8 cellular contexts compared by ENCODE assay signal in the genomic region with DNA sequence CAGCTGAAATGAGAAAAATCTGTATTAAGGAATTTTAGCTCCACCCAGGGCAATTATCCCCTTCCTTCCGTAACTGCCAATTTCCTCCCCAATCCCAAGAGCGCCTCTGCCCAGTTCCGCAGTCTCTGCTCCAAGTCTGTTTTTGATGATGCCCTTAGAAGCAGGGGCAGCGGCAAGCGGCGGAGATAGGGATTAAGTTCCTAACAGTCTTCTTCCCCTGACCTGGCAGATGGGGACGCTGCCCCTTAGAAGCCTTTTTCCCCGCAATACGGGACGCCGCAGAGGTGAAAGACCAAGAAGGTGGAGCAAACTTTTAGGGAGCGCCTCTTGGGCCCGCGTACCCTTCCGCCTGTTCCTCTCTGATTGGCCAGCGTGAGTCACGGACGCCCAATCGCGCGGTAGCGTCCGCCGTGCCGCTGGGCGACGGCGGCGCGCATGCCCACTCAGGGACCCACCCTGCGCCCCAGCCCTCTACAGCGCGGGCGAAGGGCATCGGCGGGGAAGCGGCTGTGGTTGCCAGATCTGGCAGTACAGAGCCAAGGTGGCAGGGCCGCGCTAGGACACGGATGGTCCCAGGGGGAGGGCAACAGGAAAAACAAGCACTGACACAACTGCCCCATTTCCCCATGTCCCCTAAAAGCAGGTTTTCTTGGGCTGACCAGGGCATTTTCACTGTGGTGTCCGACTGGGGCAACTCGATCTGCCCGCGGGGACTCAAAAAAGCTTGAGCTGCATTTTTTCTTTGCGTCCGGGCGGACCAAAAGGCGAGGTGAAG. TPM values are rescaled to one million over a fixed set of nuclear protein-coding genes. Genes with fewer than 3 reads are reported as not detected.
DNase-seq lines count a peak whose midpoint lies in the region; ATAC-seq and TF ChIP-seq lines count a peak whose summit lies in the region.

No MANE protein-coding gene starts in this region.

- DNase-seq in CD4-positive, CD25-positive, alpha-beta regulatory T cell: peak; percentile 80 to 97 (median 85)
- DNase-seq in NCI-H774 (lab: John Stamatoyannopoulos, UW) (peak; percentile 78), right lobe of liver (peak; percentile 93 to 96 (median 95))
- DNase-seq in activated CD4-positive, alpha-beta T cell treated with anti-CD3 and anti-CD28 coated beads, Interleukin-2, amount 50 U/mL, for 48 hours: peak; percentile 87 to 89
- DNase-seq in stimulated activated CD4-positive, alpha-beta T cell treated with anti-CD3 and anti-CD28 coated beads, Interleukin-4, amount 100 ng/mL, for 4 hours: peak; percentile 84 to 89

- no peaks in the 10 kb centered on the region for H3K36me3 Mint-ChIP-seq in CD4-positive, CD25-positive, alpha-beta regulatory T cell

- peak; percentile 85 for TF ChIP-seq POLR2A in right lobe of liver (IDR thresholded peaks at IDR 0.05)

- H3K4me3 ChIP-seq in CD4-positive, CD25-positive, alpha-beta regulatory T cell (ENCODE audit: low read depth, low read length): peak overlapping the region; percentile 85
- H3K4me3 ChIP-seq in duodenal mucosa (ENCODE audit: low read depth in 1 of 2, low read length in 2 of 2) (peak overlapping the region; percentile 97 to 99), right lobe of liver (peak overlapping the region; percentile 67 to 81 (median 72))

- H3K9ac ChIP-seq in duodenal mucosa (ENCODE audit: low read depth in 1 of 2, low read length in 2 of 2): peak overlapping the region; percentile 82 to 98

- H3K27ac ChIP-seq in CD4-positive, CD25-positive, alpha-beta regulatory T cell (ENCODE audit: insufficient read depth, low read length, poor library complexity, severe bottlenecking): peak overlapping the region; percentile 87
- peak overlapping the region; percentile 94 for H3K27ac ChIP-seq in duodenal mucosa (ENCODE audit: low read depth, low read length)
- H3K27ac ChIP-seq in right lobe of liver: peak overlapping the region; percentile 92 to 93 (median 92)

- H3K9me3 Mint-ChIP-seq in CD4-positive, CD25-positive, alpha-beta regulatory T cell: no peaks in the 10 kb centered on the region

- no peaks in the 10 kb centered on the region for H3K9me3 ChIP-seq in CD4-positive, CD25-positive, alpha-beta regulatory T cell (ENCODE audit: control insufficient read depth in 2 of 2, low read length in 2 of 2)
- H3K9me3 ChIP-seq in duodenal mucosa (ENCODE audit: control insufficient read depth in 1 of 2, low read length in 2 of 2) (no peaks in the 10 kb centered on the region), right lobe of liver (no peaks in the 10 kb centered on the region)

- WGBS in right lobe of liver (ENCODE audit: insufficient coverage, low coverage, low lambda C conversion rate, missing lambda C conversion rate): 0% methylated on average over 14 of the region's 48 CpGs

- no peaks in the 10 kb centered on the region for H3K36me3 ChIP-seq in CD4-positive, CD25-positive, alpha-beta regulatory T cell (ENCODE audit: control insufficient read depth, insufficient read depth, low read length)
- H3K36me3 ChIP-seq in duodenal mucosa (ENCODE audit: control insufficient read depth in 1 of 2, insufficient read depth in 2 of 2, low read length in 2 of 2): no peaks in the 10 kb centered on the region
- H3K36me3 ChIP-seq in right lobe of liver: no peaks in the 10 kb centered on the region

- peaks cover 4 to 34% (median 27%) of the 10 kb centered on the region in 4 donors for H3K4me1 Mint-ChIP-seq in CD4-positive, CD25-positive, alpha-beta regulatory T cell

- no peaks in the 10 kb centered on the region for H3K27me3 ChIP-seq in CD4-positive, CD25-positive, alpha-beta regulatory T cell (ENCODE audit: control insufficient read depth, insufficient read depth, low read length)
- H3K27me3 ChIP-seq in duodenal mucosa (ENCODE audit: control insufficient read depth in 1 of 2, insufficient read depth in 2 of 2, low read length in 2 of 2): no peaks in the 10 kb centered on the region
- H3K27me3 ChIP-seq in right lobe of liver: no peaks in the 10 kb centered on the region

- H3K27ac Mint-ChIP-seq in CD4-positive, CD25-positive, alpha-beta regulatory T cell: peak overlapping the region; percentile 93 to 98 (median 96)

- peaks cover 12% of the 10 kb centered on the region for H3K27me3 Mint-ChIP-seq in CD4-positive, CD25-positive, alpha-beta regulatory T cell

- intact Hi-C loops in right lobe of liver (cut with DNase I): no loop called here

- TF ChIP-seq CTCF in right lobe of liver (IDR thresholded peaks at IDR 0.05): no peak

- H3K4me1 ChIP-seq in CD4-positive, CD25-positive, alpha-beta regulatory T cell (ENCODE audit: control insufficient read depth, insufficient read depth, low read length, poor library complexity, severe bottlenecking): peaks cover 26% of the 10 kb centered on the region
- H3K4me1 ChIP-seq in duodenal mucosa (ENCODE audit: control insufficient read depth in 1 of 2, insufficient read depth in 2 of 2, low read length in 2 of 2) (peaks cover 21 to 27% of the 10 kb centered on the region in 2 donors), right lobe of liver (peaks cover 0 to 9% (median 4%) of the 10 kb centered on the region in 4 donors)

- H3K4me3 Mint-ChIP-seq in CD4-positive, CD25-positive, alpha-beta regulatory T cell: peak overlapping the region; percentile 96 to 100 (median 96)

- ATAC-seq in CD4-positive, CD25-positive, alpha-beta regulatory T cell (ENCODE audit: low read depth in 2 of 2): peak; percentile 83 to 84
- ATAC-seq in GM19438 (IDR thresholded peaks at IDR 0.05; ENCODE audit: low read depth, unreplicated experiment) (peak; percentile 55), HG03571 (IDR thresholded peaks at IDR 0.05; ENCODE audit: unreplicated experiment) (peak; percentile 73), right lobe of liver (peak; percentile 87 to 94 (median 89))

RNA-seq across cellular contexts. Expression of gene TDRD3, which starts 0.8 kb away (rescaled TPM):
- 29.8 TPM for total RNA-seq in CD4-positive, CD25-positive, alpha-beta regulatory T cell
- 10 to 100 TPM in 2 of 4 donors, 1 to 10 TPM in 2; 9.0 to 10.2 (median 9.9) TPM for polyA plus RNA-seq in CD4-positive, CD25-positive, alpha-beta regulatory T cell
- 10 to 100 TPM in 5 of 6 experiments, 1 to 10 TPM in 1; 9.6 to 12.8 (median 11.4) TPM for total RNA-seq in right lobe of liver

Comparison
In these comparisons a context has a peak if more than half of its experiments do, and no peak if none do; other contexts are left out.
1. Peak in every context shown above with its lines: DNase-seq, ATAC-seq, H3K4me3 ChIP-seq and H3K27ac ChIP-seq.